In genomic region chr6:151186931-151187330, GRCh38 we compare ENCODE assay signal across 30 cellular contexts.
"Had no signal": no experiment of that assay in that cellular context is flagged by ENCODE, and none has a peak within 500 bp of the region (broad histone marks: within the 10 kb centered on the region; RNA-seq: fewer than 3 reads in every experiment).

No MANE protein-coding gene starts in this region.

- H3K27ac Mint-ChIP-seq: activated B cell treated with CpG ODN at 0.5 μM for 24 hours; activated CD8-positive, alpha-beta T cell treated with anti-CD3 and anti-CD28 coated beads for 36 hours; activated naive CD8-positive, alpha-beta T cell; activated T-helper 17 cell treated with anti-CD3 and anti-CD28 coated beads, Interleukin-2, amount 50 U/mL, for 72 hours; T-helper 17 cell; T-helper 2 cell treated with Interferon-gamma antibody and Interleukin-4, amounts not matched to agents 5 μg/mL and 100 μg/mL, for 36 hours had no signal

- H3K27me3 Mint-ChIP-seq: activated naive CD8-positive, alpha-beta T cell had no signal

- FAIRE-seq: astrocyte, endometrium, endothelial cell of umbilical vein had no signal

- H3K36me3 Mint-ChIP-seq: activated naive CD8-positive, alpha-beta T cell had no signal

- DNase-seq: activated B cell treated with CpG ODN at 0.5 μM for 24 hours; activated CD4-positive, alpha-beta T cell treated with anti-CD3 and anti-CD28 coated beads for 48 hours; activated CD4-positive, alpha-beta T cell treated with anti-CD3 and anti-CD28 coated beads, Interleukin-2, amount 50 U/mL, for 1 hour; activated CD4-positive, alpha-beta T cell treated with anti-CD3 and anti-CD28 coated beads, Interleukin-2, amount 50 U/mL, for 48 hours; activated CD8-positive, alpha-beta memory T cell treated with anti-CD3 and anti-CD28 coated beads for 24 hours; activated CD8-positive, alpha-beta T cell treated with anti-CD3 and anti-CD28 coated beads for 36 hours; activated effector memory CD4-positive, alpha-beta T cell treated with Interleukin-2 at 50 U/mL for 16 hours; activated gamma-delta T cell treated with Interleukin-2 at 50 U/mL for 16 hours; activated naive CD4-positive, alpha-beta T cell treated with anti-CD3 and anti-CD28 coated beads, Interleukin-2, amount 50 U/mL, for 16 hours; activated naive CD4-positive, alpha-beta T cell treated with Interleukin-2 at 50 U/mL for 16 hours; activated T-cell treated with anti-CD3 and anti-CD28 coated beads, Interleukin-2, amount 50 U/mL, for 4 hours; amniotic stem cell; anterior cingulate cortex; caudate nucleus; colonic mucosa; effector CD8-positive, alpha-beta T cell; esophagus squamous epithelium; foreskin melanocyte; T-helper 1 cell; T-helper 17 cell; T1000; WERI-Rb-1 had no signal

- H3K4me3 Mint-ChIP-seq: activated B cell treated with CpG ODN at 0.5 μM for 24 hours; activated CD8-positive, alpha-beta T cell treated with anti-CD3 and anti-CD28 coated beads for 36 hours; activated naive CD8-positive, alpha-beta T cell; activated T-cell treated with anti-CD3 and anti-CD28 coated beads, Interleukin-2, amount 50 U/mL, for 4 hours; activated T-helper 17 cell treated with anti-CD3 and anti-CD28 coated beads, Interleukin-2, amount 50 U/mL, for 72 hours; T-helper 17 cell; T-helper 2 cell treated with Interferon-gamma antibody and Interleukin-4, amounts not matched to agents 5 μg/mL and 100 μg/mL, for 36 hours had no signal

- H3K27me3 ChIP-seq: colonic mucosa, esophagus squamous epithelium had no signal

- H3K27ac ChIP-seq: colonic mucosa, epithelial cell of prostate, esophagus squamous epithelium, WERI-Rb-1 had no signal

- ATAC-seq: activated CD4-positive, CD25-positive, alpha-beta regulatory T cell treated with anti-CD3 and anti-CD28 coated beads, Interleukin-2, amount 50 U/mL, for 24 hours; activated CD8-positive, alpha-beta T cell treated with anti-CD3 and anti-CD28 coated beads for 36 hours; activated T-cell treated with anti-CD3 and anti-CD28 coated beads, Interleukin-2, amount 50 U/mL, for 4 hours; activated T-helper 17 cell treated with anti-CD3 and anti-CD28 coated beads, Interleukin-2, amount 50 U/mL, for 72 hours; T-helper 17 cell had no signal

- H3K4me1 Mint-ChIP-seq: activated B cell treated with CpG ODN at 0.5 μM for 24 hours; activated T-helper 17 cell treated with anti-CD3 and anti-CD28 coated beads, Interleukin-2, amount 50 U/mL, for 72 hours; T-helper 17 cell had no signal

- H3K36me3 ChIP-seq: colonic mucosa, esophagus squamous epithelium, WERI-Rb-1 had no signal

- H3K4me3 ChIP-seq: colonic mucosa, esophagus squamous epithelium had no signal

- H3K9me3 Mint-ChIP-seq: activated B cell treated with CpG ODN at 0.5 μM for 24 hours; activated T-cell treated with anti-CD3 and anti-CD28 coated beads, Interleukin-2, amount 50 U/mL, for 4 hours; activated T-helper 17 cell treated with anti-CD3 and anti-CD28 coated beads, Interleukin-2, amount 50 U/mL, for 72 hours; T-helper 2 cell treated with Interferon-gamma antibody and Interleukin-4, amounts not matched to agents 5 μg/mL and 100 μg/mL, for 36 hours had no signal

- H3K4me1 ChIP-seq: colonic mucosa, esophagus squamous epithelium had no signal

- H3K9me3 ChIP-seq: colonic mucosa, esophagus squamous epithelium had no signal
